15 cellular contexts compared by ENCODE assay signal in genomic region chr2:140654565-140654964, GRCh38.
"Had no signal": no experiment of that assay in that cellular context is flagged by ENCODE, and none has a peak within 500 bp of the region (broad histone marks: within the 10 kb centered on the region; RNA-seq: fewer than 3 reads in every experiment).

No MANE protein-coding gene starts in this region.

- H3K36me3 ChIP-seq: left lung, right lobe of liver, spleen, transverse colon had no signal

- ATAC-seq: activated CD8-positive, alpha-beta T cell treated with anti-CD3 and anti-CD28 coated beads, Interleukin-2, amount 10 ng/mL, durations not matched to agents 7 days and 5 days; activated naive CD8-positive, alpha-beta T cell treated with anti-CD3 and anti-CD28 coated beads, Interleukin-2, amount 50 U/mL, for 24 hours; left lung; psoas muscle; right lobe of liver; stimulated activated memory B cell treated with anti-CD40 and anti-IgM and Interleukin-4, amounts not matched to agents 10 μg/mL and 1 μg/mL and 100 μg/mL, for 72 hours had no signal

- H3K4me1 ChIP-seq: left lung, psoas muscle, right lobe of liver, spleen, transverse colon had no signal

- H3K4me3 ChIP-seq: left lung, psoas muscle, right lobe of liver, spleen, transverse colon had no signal

- H3K27ac ChIP-seq: left lung, psoas muscle, right lobe of liver, spleen, transverse colon, VCaP had no signal

- H3K27me3 ChIP-seq: left lung, right lobe of liver, spleen, transverse colon had no signal

- H3K9me3 ChIP-seq: left lung, psoas muscle, right lobe of liver, spleen, transverse colon had no signal

- DNase-seq: activated CD8-positive, alpha-beta T cell treated with anti-CD3 and anti-CD28 coated beads, Interleukin-2, amount 10 ng/mL, durations not matched to agents 7 days and 5 days; activated naive CD4-positive, alpha-beta T cell treated with Interleukin-2 at 50 U/mL for 16 hours; activated naive CD8-positive, alpha-beta T cell treated with anti-CD3 and anti-CD28 coated beads, Interleukin-2, amount 50 U/mL, for 24 hours; central memory CD4-positive, alpha-beta T cell; cortex of kidney; effector CD8-positive, alpha-beta T cell; head of caudate nucleus; left lung; psoas muscle; right lobe of liver; spleen; stimulated activated CD4-positive, alpha-beta T cell treated with anti-CD3 and anti-CD28 coated beads, Interleukin-1b, Interleukin-23, amount 100 ng/mL, for 48 hours; transverse colon had no signal
